Comparison of ENCODE assay signal across 10 cellular contexts in genomic region chr1:99851850-99852454, GRCh38. TPM values are rescaled to one million over a fixed set of nuclear protein-coding genes. Genes with fewer than 3 reads are reported as not detected.
DNase-seq lines count a peak whose midpoint lies in the region; ATAC-seq and TF ChIP-seq lines count a peak whose summit lies in the region.
"Had no signal": no experiment of that assay in that cellular context is flagged by ENCODE, and none has a peak within 500 bp of the region (broad histone marks: within the 10 kb centered on the region; RNA-seq: fewer than 3 reads in every experiment).

No MANE protein-coding gene starts in this region.

- H3K4me2 ChIP-seq in MM.1S (ENCODE audit: low read depth, low read length) = no peak overlapping the region
- H3K4me2 ChIP-seq in osteoblast (ENCODE audit: insufficient read depth, low read length) = no peak overlapping the region

- no peaks in the 10 kb centered on the region for H3F3A ChIP-seq in MM.1S (ENCODE audit: insufficient read depth, low read length)

- no peak overlapping the region for H3K9ac ChIP-seq in MM.1S (ENCODE audit: low read length)

- H3K27me3 ChIP-seq in CD8-positive, alpha-beta memory T cell (ENCODE audit: insufficient read depth, low read length, poor library complexity, severe bottlenecking) = no peaks in the 10 kb centered on the region
- H3K27me3 ChIP-seq in MM.1S (replicated peaks; ENCODE audit: insufficient read depth, low read length) (no peaks in the 10 kb centered on the region), osteoblast (ENCODE audit: insufficient read depth, low read length) (no peaks in the 10 kb centered on the region)

- H3K36me3 ChIP-seq in CD8-positive, alpha-beta memory T cell (ENCODE audit: insufficient read depth, low read length) = no peaks in the 10 kb centered on the region
- H3K36me3 ChIP-seq in MM.1S (replicated peaks; ENCODE audit: insufficient read depth, low read length) = no peaks in the 10 kb centered on the region
- peaks cover 4% of the 10 kb centered on the region for H3K36me3 ChIP-seq in osteoblast (ENCODE audit: insufficient read depth, low read length)

- H3K9me3 Mint-ChIP-seq in CD8-positive, alpha-beta memory T cell = no peaks in the 10 kb centered on the region
- H3K9me3 Mint-ChIP-seq in effector memory CD8-positive, alpha-beta T cell = no peaks in the 10 kb centered on the region
- no peaks in the 10 kb centered on the region for H3K9me3 Mint-ChIP-seq in neural crest cell

- peaks cover 20% of the 10 kb centered on the region for H3K4me1 ChIP-seq in CD8-positive, alpha-beta memory T cell (ENCODE audit: insufficient read depth, low read length)
- H3K4me1 ChIP-seq in MM.1S (ENCODE audit: low read length) (no peaks in the 10 kb centered on the region), osteoblast (ENCODE audit: insufficient read depth, low read length) (peaks cover 8% of the 10 kb centered on the region)

- H3K9me2 ChIP-seq in MM.1S (replicated peaks; ENCODE audit: insufficient read depth, low read length) = no peaks in the 10 kb centered on the region

- H3K4me1 Mint-ChIP-seq in CD8-positive, alpha-beta memory T cell = peaks cover 30 to 40% (median 37%) of the 10 kb centered on the region in 3 donors
- H3K4me1 Mint-ChIP-seq in effector memory CD8-positive, alpha-beta T cell (ENCODE audit: low read depth in 2 of 2) = peaks cover 23 to 25% of the 10 kb centered on the region in 2 donors
- peaks cover 27% of the 10 kb centered on the region for H3K4me1 Mint-ChIP-seq in neural crest cell

- TF ChIP-seq CTCF in neural crest cell (conservative IDR thresholded peaks at IDR 0.05) (no peak), MM.1S (IDR thresholded peaks at IDR 0.05; ENCODE audit: low read length) (no peak), osteoblast (IDR thresholded peaks at IDR 0.05; ENCODE audit: extremely low read depth, low read depth, low read length) (no peak)

- H2AFZ ChIP-seq in MM.1S (ENCODE audit: low read length) = no peak overlapping the region
- H2AFZ ChIP-seq in osteoblast (ENCODE audit: low read length) = no peak overlapping the region

- POLR2A ChIA-PET in CD8-positive, alpha-beta memory T cell (lab: Charles Lee) = no interaction called here
- POLR2A ChIA-PET in HEK293T (lab: Yijun Ruan, JAX) = no interaction called here

- no peak for DNase-seq in CD8-positive, alpha-beta memory T cell
- no peak for DNase-seq in HEK293T (ENCODE audit: extremely low spot score)
- no peak for DNase-seq in effector memory CD8-positive, alpha-beta T cell
- no peak for DNase-seq in neural crest cell (ENCODE audit: low read depth, low spot score)
- no peak for DNase-seq in NCI-H1930 (lab: John Stamatoyannopoulos, UW)
- DNase-seq in MM.1S = no peak
- no peak for DNase-seq in osteoblast (ENCODE audit: insufficient read length, low spot score, missing footprints)
- DNase-seq: activated CD8-positive, alpha-beta memory T cell treated with anti-CD3 and anti-CD28 coated beads, Interleukin-2, amount 10 ng/mL, durations not matched to agents 7 days and 5 days; Kasumi-1; NCI-H524 treated with DMSO at 0.1 percent for 48 hours had no signal

- H3K4me3 Mint-ChIP-seq in CD8-positive, alpha-beta memory T cell = peak overlapping the region in 6 of 7 donors; percentile 6 to 60 (median 19)
- H3K4me3 Mint-ChIP-seq in effector memory CD8-positive, alpha-beta T cell = peak overlapping the region in 1 of 2 donors; percentile 4
- H3K4me3 Mint-ChIP-seq in neural crest cell = peak overlapping the region; percentile 75
- H3K4me3 Mint-ChIP-seq: activated CD8-positive, alpha-beta memory T cell treated with anti-CD3 and anti-CD28 coated beads, Interleukin-2, amount 10 ng/mL, durations not matched to agents 7 days and 5 days had no signal

- H3K9me3 ChIP-seq in CD8-positive, alpha-beta memory T cell (ENCODE audit: low read length) = no peaks in the 10 kb centered on the region
- no peaks in the 10 kb centered on the region for H3K9me3 ChIP-seq in MM.1S (replicated peaks; ENCODE audit: insufficient read depth, low read length)
- H3K9me3 ChIP-seq in osteoblast (ENCODE audit: low read depth, low read length) = no peaks in the 10 kb centered on the region

- peak overlapping the region in 4 of 8 donors; percentile 24 to 70 (median 27) for H3K27ac Mint-ChIP-seq in CD8-positive, alpha-beta memory T cell
- peak overlapping the region; percentile 12 to 34 for H3K27ac Mint-ChIP-seq in effector memory CD8-positive, alpha-beta T cell
- H3K27ac Mint-ChIP-seq in neural crest cell (ENCODE audit: unreplicated experiment) = no peak overlapping the region
- H3K27ac Mint-ChIP-seq: activated CD8-positive, alpha-beta memory T cell treated with anti-CD3 and anti-CD28 coated beads, Interleukin-2, amount 10 ng/mL, durations not matched to agents 7 days and 5 days had no signal

- peaks cover 4 to 36% (median 5%) of the 10 kb centered on the region in 3 donors for H3K36me3 Mint-ChIP-seq in CD8-positive, alpha-beta memory T cell
- H3K36me3 Mint-ChIP-seq in effector memory CD8-positive, alpha-beta T cell (ENCODE audit: insufficient read depth) = peaks cover 27% of the 10 kb centered on the region
- H3K36me3 Mint-ChIP-seq in neural crest cell (ENCODE audit: low read depth) = peaks cover 8% of the 10 kb centered on the region

- no peak for ATAC-seq in effector memory CD8-positive, alpha-beta T cell (replicated peaks)
- ATAC-seq: activated CD8-positive, alpha-beta memory T cell treated with anti-CD3 and anti-CD28 coated beads, Interleukin-2, amount 10 ng/mL, durations not matched to agents 7 days and 5 days had no signal

- no peak overlapping the region for H3K4me3 ChIP-seq in CD8-positive, alpha-beta memory T cell (ENCODE audit: low read length)
- H3K4me3 ChIP-seq in MM.1S (ENCODE audit: low read length) (no peak overlapping the region), osteoblast (ENCODE audit: insufficient read depth, low read length) (no peak overlapping the region)

- no peaks in the 10 kb centered on the region for H3K79me2 ChIP-seq in MM.1S (ENCODE audit: low read length)
- no peaks in the 10 kb centered on the region for H3K79me2 ChIP-seq in osteoblast (ENCODE audit: insufficient read depth, low read length)

- no peaks in the 10 kb centered on the region for H3K27me3 Mint-ChIP-seq in CD8-positive, alpha-beta memory T cell
- H3K27me3 Mint-ChIP-seq in effector memory CD8-positive, alpha-beta T cell = no peaks in the 10 kb centered on the region
- no peaks in the 10 kb centered on the region for H3K27me3 Mint-ChIP-seq in neural crest cell (ENCODE audit: low read depth)
- H3K27me3 Mint-ChIP-seq: activated CD8-positive, alpha-beta memory T cell treated with anti-CD3 and anti-CD28 coated beads, Interleukin-2, amount 10 ng/mL, durations not matched to agents 7 days and 5 days had no signal

- no peaks in the 10 kb centered on the region for H4K20me1 ChIP-seq in MM.1S (ENCODE audit: insufficient read depth, low read length)
- no peaks in the 10 kb centered on the region for H4K20me1 ChIP-seq in osteoblast (ENCODE audit: insufficient read depth, low read length)

- CTCF ChIA-PET in CD8-positive, alpha-beta memory T cell (lab: Charles Lee) = no interaction called here
- CTCF ChIA-PET in HEK293T (lab: Yijun Ruan, JAX) = no interaction called here

- no peak overlapping the region for H3K27ac ChIP-seq in CD8-positive, alpha-beta memory T cell (ENCODE audit: low read depth, low read length)
- H3K27ac ChIP-seq in MM.1S (ENCODE audit: low read length) (no peak overlapping the region), osteoblast (ENCODE audit: low read depth, low read length) (no peak overlapping the region)

TF ChIP-seq in HEK293T, 16 proteins besides CTCF, POLR2A, EP300 and RAD21:
- peak; percentile 31; the same call in 1 of the 2 replicates for TF ChIP-seq ZNF384 (IDR thresholded peaks at IDR 0.05)
- TF ChIP-seq TARDBP (IDR thresholded peaks at IDR 0.05) = no peak

RNA-seq across cellular contexts. Expression of gene AGL, which starts 1.8 kb away (rescaled TPM):
- 10 to 100 TPM; 16.4 TPM for total RNA-seq in CD8-positive, alpha-beta memory T cell
- polyA plus RNA-seq in CD8-positive, alpha-beta memory T cell = 8.0 TPM
- 13.4 and 13.8 TPM in 2 replicates for total RNA-seq in neural crest cell
- 17.7 and 18.9 TPM in 2 replicates for total RNA-seq in osteoblast
